In the genomic region with DNA sequence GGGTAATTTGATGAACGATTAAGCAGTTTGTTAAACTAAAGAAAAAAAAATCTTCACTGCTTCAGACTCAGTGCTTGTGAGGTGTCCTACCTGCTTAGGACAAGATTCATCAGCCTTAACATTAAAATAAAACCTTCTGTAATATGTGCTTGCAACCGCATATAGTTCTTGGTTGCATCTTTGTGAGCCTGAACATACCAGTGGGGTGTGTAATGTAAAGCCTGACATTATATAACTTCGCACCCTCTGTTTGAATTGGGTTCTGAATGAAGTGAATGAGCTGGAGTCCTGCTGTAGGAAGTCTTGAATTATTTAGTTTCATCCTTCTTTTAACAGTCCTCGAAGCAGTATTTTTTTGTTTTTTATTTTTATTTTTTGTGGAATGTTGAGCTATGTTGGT, we compare ENCODE assay signal across 8 cellular contexts. TPM values are rescaled to one million over a fixed set of nuclear protein-coding genes. Genes with fewer than 3 reads are reported as not detected.
A peak's percentile ranks its signal among the peaks of the same experiment; 100 is the strongest.
DNase-seq lines count a peak whose midpoint lies in the region; ATAC-seq and TF ChIP-seq lines count a peak whose summit lies in the region.

No MANE protein-coding gene starts in this region.

- intact Hi-C loops in breast epithelium (cut with DNase I; ENCODE audit: low total_unique reads): no loop called here

- peak overlapping the region; percentile 80 to 99 (median 94); a peak in 19 of 20 replicates for H3K4me3 ChIP-seq in BLaER1 treated with 17β-estradiol and CSF1 and Interleukin-3, amounts not matched to agents 10 nM and 100 nM
- H3K4me3 ChIP-seq in breast epithelium: peak overlapping the region in 2 of 3 donors; percentile 75 to 97

- H3K4me1 ChIP-seq in BLaER1 treated with 17β-estradiol and CSF1 and Interleukin-3, amounts not matched to agents 10 nM and 100 nM: peaks cover 8 to 32% (median 18%) of the 10 kb centered on the region in 10 experiments
- peaks cover 3 to 12% of the 10 kb centered on the region in 2 donors for H3K4me1 ChIP-seq in breast epithelium

- peaks cover 35 to 42% (median 36%) of the 10 kb centered on the region in 3 donors for H3K4me1 Mint-ChIP-seq in IgD-negative memory B cell
- H3K4me1 Mint-ChIP-seq in naive thymus-derived CD8-positive, alpha-beta T cell: peaks cover 6 to 53% (median 21%) of the 10 kb centered on the region in 4 donors

- H3K4me3 Mint-ChIP-seq in IgD-negative memory B cell: peak overlapping the region; percentile 67 to 85 (median 78)
- peak overlapping the region; percentile 25 to 99 (median 84) for H3K4me3 Mint-ChIP-seq in naive thymus-derived CD8-positive, alpha-beta T cell

- H3K4me2 ChIP-seq in BLaER1 treated with 17β-estradiol and CSF1 and Interleukin-3, amounts not matched to agents 10 nM and 100 nM: peak overlapping the region; percentile 61 to 93 (median 89)

- H3K27me3 ChIP-seq in BLaER1 treated with 17β-estradiol and CSF1 and Interleukin-3, amounts not matched to agents 10 nM and 100 nM: no peaks in the 10 kb centered on the region
- H3K27me3 ChIP-seq in breast epithelium: no peaks in the 10 kb centered on the region

- peaks cover 0 to 43% (median 24%) of the 10 kb centered on the region in 11 experiments; a peak in 19 of 22 replicates for H3K36me3 ChIP-seq in BLaER1 treated with 17β-estradiol and CSF1 and Interleukin-3, amounts not matched to agents 10 nM and 100 nM
- no peaks in the 10 kb centered on the region for H3K36me3 ChIP-seq in breast epithelium

- peaks cover 2% of the 10 kb centered on the region for H3K27me3 Mint-ChIP-seq in IgD-negative memory B cell
- no peaks in the 10 kb centered on the region for H3K27me3 Mint-ChIP-seq in naive thymus-derived CD8-positive, alpha-beta T cell

- peaks cover 0 to 31% (median 17%) of the 10 kb centered on the region in 11 experiments; a peak in 15 of 22 replicates for H3K9me3 ChIP-seq in BLaER1 treated with 17β-estradiol and CSF1 and Interleukin-3, amounts not matched to agents 10 nM and 100 nM (replicated peaks in 1 of 11)
- H3K9me3 ChIP-seq in breast epithelium: no peaks in the 10 kb centered on the region

- TF ChIP-seq CTCF in breast epithelium (IDR thresholded peaks at IDR 0.05): no peak

- peak overlapping the region; percentile 27 to 75 (median 71) for H3K27ac Mint-ChIP-seq in IgD-negative memory B cell
- H3K27ac Mint-ChIP-seq in naive thymus-derived CD8-positive, alpha-beta T cell: peak overlapping the region in 5 of 10 donors; percentile 40 to 95 (median 52)

- no peak for TF ChIP-seq POLR2A in breast epithelium (IDR thresholded peaks at IDR 0.05)

- DNase-seq in breast epithelium (ENCODE audit: low spot score in 2 of 2): no peak
- DNase-seq in naive thymus-derived CD8-positive, alpha-beta T cell: no peak
- DNase-seq in activated CD4-positive, CD25-positive, alpha-beta regulatory T cell treated with anti-CD3 and anti-CD28 coated beads, Interleukin-2, amount 50 U/mL, for 72 hours: no peak

- POLR2A ChIA-PET in naive thymus-derived CD8-positive, alpha-beta T cell (lab: Charles Lee): no interaction called here

- H3K27ac ChIP-seq in BLaER1 treated with 17β-estradiol and CSF1 and Interleukin-3, amounts not matched to agents 10 nM and 100 nM: peak overlapping the region in 2 of 11 experiments; percentile 99 to 100; a peak in 4 of 22 replicates
- H3K27ac ChIP-seq in breast epithelium: peak overlapping the region in 1 of 2 donors; percentile 11

- H3K36me3 Mint-ChIP-seq in IgD-negative memory B cell: peaks cover 3% of the 10 kb centered on the region
- no peaks in the 10 kb centered on the region for H3K36me3 Mint-ChIP-seq in naive thymus-derived CD8-positive, alpha-beta T cell

- peaks cover 20 to 62% (median 47%) of the 10 kb centered on the region in 11 experiments; a peak in 20 of 22 replicates for H4K20me1 ChIP-seq in BLaER1 treated with 17β-estradiol and CSF1 and Interleukin-3, amounts not matched to agents 10 nM and 100 nM

- no peak for ATAC-seq in naive thymus-derived CD8-positive, alpha-beta T cell
- no peak for ATAC-seq in GM18861 (IDR thresholded peaks at IDR 0.05; ENCODE audit: unreplicated experiment)
- ATAC-seq in HG02610 (IDR thresholded peaks at IDR 0.05; ENCODE audit: unreplicated experiment): no peak
- no peak for ATAC-seq in GM19397 (IDR thresholded peaks at IDR 0.05; ENCODE audit: unreplicated experiment)

- peak overlapping the region; percentile 97 to 100 (median 99) for H3K9ac ChIP-seq in BLaER1 treated with 17β-estradiol and CSF1 and Interleukin-3, amounts not matched to agents 10 nM and 100 nM

- H3K9me3 Mint-ChIP-seq in IgD-negative memory B cell: no peaks in the 10 kb centered on the region
- H3K9me3 Mint-ChIP-seq in naive thymus-derived CD8-positive, alpha-beta T cell: no peaks in the 10 kb centered on the region

RNA-seq across cellular contexts. Expression of a gene that starts 3.1 kb away (rescaled TPM):
- polyA plus RNA-seq in IgD-negative memory B cell: 13.2 TPM
- 100 to 1,000 TPM in 1 of 3 donors, 10 to 100 TPM in 2; 27.4 to 109 (median 65.5) TPM for total RNA-seq in breast epithelium
- total RNA-seq in naive thymus-derived CD8-positive, alpha-beta T cell: 10 to 100 TPM; 44.5 to 47.2 TPM
- polyA plus RNA-seq in naive thymus-derived CD8-positive, alpha-beta T cell: 10 to 100 TPM; 11.5 to 17.2 (median 15.2) TPM

RNA-seq across cellular contexts. Expression of a gene that starts 32.3 kb away (rescaled TPM):
- polyA plus RNA-seq in IgD-negative memory B cell: not detected
- total RNA-seq in breast epithelium: not detected
- not detected for total RNA-seq in naive thymus-derived CD8-positive, alpha-beta T cell
- polyA plus RNA-seq in naive thymus-derived CD8-positive, alpha-beta T cell: not detected
